Comparison of ENCODE assay signal across 1 cellular context in genomic region chr16:66842765-66843164, GRCh38.
TF ChIP-seq lines count a peak whose summit lies in the region.

No MANE protein-coding gene starts in this region.

TF ChIP-seq in HepG2, 621 proteins besides CTCF, POLR2A, EP300 and RAD21:
- TF ChIP-seq HNF1B (CRISPR knock-in tag; IDR thresholded peaks at IDR 0.05) (no peak), SNAPC4 (CRISPR knock-in tag; IDR thresholded peaks at IDR 0.05) (no peak), STAT6 (CRISPR knock-in tag; IDR thresholded peaks at IDR 0.05; ENCODE audit: borderline replicate concordance) (no peak), ZNF644 (CRISPR knock-in tag; IDR thresholded peaks at IDR 0.05; ENCODE audit: low read depth) (no peak), ZNF768 (CRISPR knock-in tag; IDR thresholded peaks at IDR 0.05) (no peak), ZNF792 (CRISPR knock-in tag; IDR thresholded peaks at IDR 0.05) (no peak), RNF219 (CRISPR knock-in tag; IDR thresholded peaks at IDR 0.05) (no peak), RARG (CRISPR knock-in tag; IDR thresholded peaks at IDR 0.05; ENCODE audit: low read depth) (no peak), ZNF713 (CRISPR knock-in tag; IDR thresholded peaks at IDR 0.05) (no peak), PCBP2 (optimal IDR thresholded peaks at IDR 0.05; ENCODE audit: low read depth, low read length, poor library complexity, severe bottlenecking) (no peak), ZNF547 (CRISPR knock-in tag; IDR thresholded peaks at IDR 0.05) (no peak), ZC3H4 (CRISPR knock-in tag; IDR thresholded peaks at IDR 0.05; ENCODE audit: borderline replicate concordance) (no peak), PLSCR1 (CRISPR knock-in tag; IDR thresholded peaks at IDR 0.05; ENCODE audit: borderline replicate concordance) (no peak), SP5 (CRISPR knock-in tag; IDR thresholded peaks at IDR 0.05; ENCODE audit: borderline replicate concordance, low read depth) (no peak)
- TF ChIP-seq, protein P1, sequence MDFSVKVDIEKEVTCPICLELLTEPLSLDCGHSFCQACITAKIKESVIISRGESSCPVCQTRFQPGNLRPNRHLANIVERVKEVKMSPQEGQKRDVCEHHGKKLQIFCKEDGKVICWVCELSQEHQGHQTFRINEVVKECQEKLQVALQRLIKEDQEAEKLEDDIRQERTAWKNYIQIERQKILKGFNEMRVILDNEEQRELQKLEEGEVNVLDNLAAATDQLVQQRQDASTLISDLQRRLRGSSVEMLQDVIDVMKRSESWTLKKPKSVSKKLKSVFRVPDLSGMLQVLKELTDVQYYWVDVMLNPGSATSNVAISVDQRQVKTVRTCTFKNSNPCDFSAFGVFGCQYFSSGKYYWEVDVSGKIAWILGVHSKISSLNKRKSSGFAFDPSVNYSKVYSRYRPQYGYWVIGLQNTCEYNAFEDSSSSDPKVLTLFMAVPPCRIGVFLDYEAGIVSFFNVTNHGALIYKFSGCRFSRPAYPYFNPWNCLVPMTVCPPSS (IDR thresholded peaks at IDR 0.05) = no peak
- TF ChIP-seq, protein P2, sequence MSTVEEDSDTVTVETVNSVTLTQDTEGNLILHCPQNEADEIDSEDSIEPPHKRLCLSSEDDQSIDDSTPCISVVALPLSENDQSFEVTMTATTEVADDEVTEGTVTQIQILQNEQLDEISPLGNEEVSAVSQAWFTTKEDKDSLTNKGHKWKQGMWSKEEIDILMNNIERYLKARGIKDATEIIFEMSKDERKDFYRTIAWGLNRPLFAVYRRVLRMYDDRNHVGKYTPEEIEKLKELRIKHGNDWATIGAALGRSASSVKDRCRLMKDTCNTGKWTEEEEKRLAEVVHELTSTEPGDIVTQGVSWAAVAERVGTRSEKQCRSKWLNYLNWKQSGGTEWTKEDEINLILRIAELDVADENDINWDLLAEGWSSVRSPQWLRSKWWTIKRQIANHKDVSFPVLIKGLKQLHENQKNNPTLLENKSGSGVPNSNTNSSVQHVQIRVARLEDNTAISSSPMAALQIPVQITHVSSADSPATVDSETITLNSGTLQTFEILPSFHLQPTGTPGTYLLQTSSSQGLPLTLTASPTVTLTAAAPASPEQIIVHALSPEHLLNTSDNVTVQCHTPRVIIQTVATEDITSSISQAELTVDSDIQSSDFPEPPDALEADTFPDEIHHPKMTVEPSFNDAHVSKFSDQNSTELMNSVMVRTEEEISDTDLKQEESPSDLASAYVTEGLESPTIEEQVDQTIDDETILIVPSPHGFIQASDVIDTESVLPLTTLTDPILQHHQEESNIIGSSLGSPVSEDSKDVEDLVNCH (CRISPR knock-in tag; IDR thresholded peaks at IDR 0.05) = no peak
